12 cellular contexts compared by ENCODE assay signal in the genomic region with DNA sequence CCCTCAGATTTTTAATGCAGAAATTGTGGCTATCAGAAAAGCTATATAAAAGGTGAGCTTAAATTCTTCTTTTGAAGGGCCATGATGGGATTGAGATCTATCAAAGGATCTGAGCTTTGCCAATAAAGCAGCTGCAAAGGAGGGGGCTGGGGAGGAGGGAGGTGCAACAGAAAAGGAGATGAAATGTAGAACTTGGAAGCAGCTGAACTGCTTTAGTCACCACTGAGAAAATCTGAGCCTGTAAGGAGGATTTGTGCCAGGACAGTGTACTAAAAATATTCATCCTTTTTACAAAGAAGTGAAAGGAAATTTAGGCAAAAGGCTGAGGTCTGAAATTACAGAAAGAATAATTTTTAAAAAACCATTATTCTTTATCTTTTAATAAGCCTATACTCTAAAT. TPM values are rescaled to one million over a fixed set of nuclear protein-coding genes. Genes with fewer than 3 reads are reported as not detected.
DNase-seq lines count a peak whose midpoint lies in the region; ATAC-seq and TF ChIP-seq lines count a peak whose summit lies in the region.
"Had no signal": no experiment of that assay in that cellular context is flagged by ENCODE, and none has a peak within 500 bp of the region (broad histone marks: within the 10 kb centered on the region; RNA-seq: fewer than 3 reads in every experiment).

No MANE protein-coding gene starts in this region.

- in situ Hi-C loops in gastrocnemius medialis (cut with MboI; ENCODE audit: low sequenced_read_pairs in 4 of 4), result no loop called here

- H3K9ac ChIP-seq in adipocyte (ENCODE audit: low read length), result peak overlapping the region; percentile 89

- H3K27ac ChIP-seq in gastrocnemius medialis, result peak overlapping the region; percentile 80 to 93 (median 87)

- TF ChIP-seq POLR2A in gastrocnemius medialis (IDR thresholded peaks at IDR 0.05), result no peak

- ATAC-seq in gastrocnemius medialis (peak; percentile 89 to 95), HG03354 (IDR thresholded peaks at IDR 0.05; ENCODE audit: poor library complexity, severe bottlenecking, unreplicated experiment) (no peak)
- ATAC-seq: activated T-cell treated with anti-CD3 and anti-CD28 coated beads, Interleukin-2, amount 50 U/mL, for 72 hours had no signal

- intact Hi-C loops in gastrocnemius medialis (cut with DNase I; ENCODE audit: low total_unique reads), result loop anchor here (10.0 kb wide), 1 partner anchor 876 kb away; no protein-coding TSS in a partner anchor

- no peaks in the 10 kb centered on the region for H3K9me3 ChIP-seq in adipocyte (ENCODE audit: control insufficient read depth, low read length)
- H3K9me3 ChIP-seq in gastrocnemius medialis, result no peaks in the 10 kb centered on the region
- H3K9me3 ChIP-seq: testis had no signal

- H3K4me1 ChIP-seq in adipocyte (ENCODE audit: control insufficient read depth, insufficient read depth, low read length) (peaks cover 91% of the 10 kb centered on the region), gastrocnemius medialis (peaks cover 73 to 87% of the 10 kb centered on the region in 2 donors)

- peak overlapping the region; percentile 70 for H3K4me3 ChIP-seq in adipocyte (ENCODE audit: low read length)
- H3K4me3 ChIP-seq in gastrocnemius medialis, result peak overlapping the region in 3 of 4 donors; percentile 5 to 38 (median 20)
- H3K4me3 ChIP-seq: testis had no signal

- DNase-seq in GM03348 (ENCODE audit: low spot score), result peak; percentile 58
- DNase-seq in adipocyte (ENCODE audit: low read depth), result peak; percentile 75
- DNase-seq in globus pallidus (ENCODE audit: low spot score), result peak; percentile 51
- peak; percentile 46 to 77 for DNase-seq in gastrocnemius medialis
- no peak for DNase-seq in DMS153 treated with DMSO at 0.1 percent for 48 hours (lab: John Stamatoyannopoulos, UW; ENCODE audit: unreplicated experiment)
- no peak for DNase-seq in middle frontal gyrus (ENCODE audit: extremely low spot score, low spot score)
- no peak for DNase-seq in COR-L47 (lab: John Stamatoyannopoulos, UW)
- DNase-seq: activated T-cell treated with anti-CD3 and anti-CD28 coated beads, Interleukin-2, amount 50 U/mL, for 72 hours; naive thymus-derived CD8-positive, alpha-beta T cell; NK-92 treated with Interleukin-12 subunit alpha and Interleukin-12 subunit beta, amount 100 ng/mL, for 24 hours; testis had no signal

- no peaks in the 10 kb centered on the region for H3K27me3 ChIP-seq in adipocyte (replicated peaks; ENCODE audit: control insufficient read depth, insufficient read depth, low read length)
- H3K27me3 ChIP-seq in gastrocnemius medialis, result no peaks in the 10 kb centered on the region
- H3K27me3 ChIP-seq: testis had no signal

- no peak for TF ChIP-seq CTCF in gastrocnemius medialis (IDR thresholded peaks at IDR 0.05 in 4 of 5, conservative IDR thresholded peaks at IDR 0.05 in 1 of 5)

- peaks cover 18% of the 10 kb centered on the region for H3K36me3 ChIP-seq in adipocyte (ENCODE audit: control insufficient read depth, insufficient read depth, low read length, severe bottlenecking)
- H3K36me3 ChIP-seq in gastrocnemius medialis, result no peaks in the 10 kb centered on the region

RNA-seq across cellular contexts. Expression of a gene that starts 10.3 kb away (rescaled TPM):
- total RNA-seq in gastrocnemius medialis, result 100 to 1,000 TPM; 229 to 361 (median 341) TPM

Comparison
In these comparisons a context has a peak if more than half of its experiments do, and no peak if none do; other contexts are left out.
1. DNase-seq: peak in GM03348 (single experiment), adipocyte (single experiment), globus pallidus (single experiment) and gastrocnemius medialis (2 of 2); none in DMS153 treated with DMSO at 0.1 percent for 48 hours (single experiment), middle frontal gyrus (single experiment) and COR-L47 (single experiment).